In genomic region chr16:23595246-23595950, GRCh38 we compare ENCODE assay signal across 6 cellular contexts. TPM values are rescaled to one million over a fixed set of nuclear protein-coding genes. Genes with fewer than 3 reads are reported as not detected.
A peak's percentile ranks its signal among the peaks of the same experiment; 100 is the strongest.
DNase-seq lines count a peak whose midpoint lies in the region; ATAC-seq lines count a peak whose summit lies in the region.

No MANE protein-coding gene starts in this region.

- DNase-seq in activated naive CD4-positive, alpha-beta T cell treated with Interleukin-2 at 50 U/mL for 16 hours = no peak
- DNase-seq in dermis blood vessel endothelial cell (peak; percentile 29), pons (ENCODE audit: low spot score) (peak; percentile 14), NCI-H2107 (lab: John Stamatoyannopoulos, UW) (no peak)

- ATAC-seq in HG02798 (IDR thresholded peaks at IDR 0.05; ENCODE audit: poor library complexity, unreplicated experiment) = no peak

- H3K4me1 Mint-ChIP-seq in activated naive CD4-positive, alpha-beta T cell treated with anti-CD3 and anti-CD28 coated beads, Interleukin-2, amount 50 U/mL, for 24 hours = peaks cover 32% of the 10 kb centered on the region

- no peaks in the 10 kb centered on the region for H3K9me3 Mint-ChIP-seq in activated naive CD4-positive, alpha-beta T cell treated with anti-CD3 and anti-CD28 coated beads, Interleukin-2, amount 50 U/mL, for 24 hours

- H3K4me3 Mint-ChIP-seq in activated naive CD4-positive, alpha-beta T cell treated with anti-CD3 and anti-CD28 coated beads, Interleukin-2, amount 50 U/mL, for 24 hours = peak overlapping the region; percentile 87

- H3K27me3 Mint-ChIP-seq in activated naive CD4-positive, alpha-beta T cell treated with anti-CD3 and anti-CD28 coated beads, Interleukin-2, amount 50 U/mL, for 24 hours = no peaks in the 10 kb centered on the region

- peaks cover 6% of the 10 kb centered on the region for H3K36me3 Mint-ChIP-seq in activated naive CD4-positive, alpha-beta T cell treated with anti-CD3 and anti-CD28 coated beads, Interleukin-2, amount 50 U/mL, for 24 hours

- peak overlapping the region; percentile 55 for H3K27ac Mint-ChIP-seq in activated naive CD4-positive, alpha-beta T cell treated with anti-CD3 and anti-CD28 coated beads, Interleukin-2, amount 50 U/mL, for 24 hours

RNA-seq across cellular contexts. Expression of gene NDUFAB1, which starts 0.7 kb away (rescaled TPM):
- 83.2 and 90.0 TPM in 2 replicates for total RNA-seq in dermis blood vessel endothelial cell

RNA-seq across cellular contexts. Expression of gene UBFD1, which starts 37.9 kb away (rescaled TPM):
- 105 and 132 TPM in 2 replicates for total RNA-seq in dermis blood vessel endothelial cell

RNA-seq across cellular contexts. Expression of gene EARS2, which starts 38.2 kb away (rescaled TPM):
- total RNA-seq in dermis blood vessel endothelial cell = 27.4 and 36.1 TPM in 2 replicates

RNA-seq across cellular contexts. Expression of gene PALB2, which starts 45.7 kb away (rescaled TPM):
- total RNA-seq in dermis blood vessel endothelial cell = 7.5 and 9.4 TPM in 2 replicates

RNA-seq across cellular contexts. Expression of gene DCTN5, which starts 45.9 kb away (rescaled TPM):
- total RNA-seq in dermis blood vessel endothelial cell = 81.2 and 93.4 TPM in 2 replicates

Comparison
In these comparisons a context has a peak if more than half of its experiments do, and no peak if none do; other contexts are left out.
1. DNase-seq: peak in dermis blood vessel endothelial cell (single experiment) and pons (single experiment); none in activated naive CD4-positive, alpha-beta T cell treated with Interleukin-2 at 50 U/mL for 16 hours (single experiment) and NCI-H2107 (single experiment).